In the genomic region with DNA sequence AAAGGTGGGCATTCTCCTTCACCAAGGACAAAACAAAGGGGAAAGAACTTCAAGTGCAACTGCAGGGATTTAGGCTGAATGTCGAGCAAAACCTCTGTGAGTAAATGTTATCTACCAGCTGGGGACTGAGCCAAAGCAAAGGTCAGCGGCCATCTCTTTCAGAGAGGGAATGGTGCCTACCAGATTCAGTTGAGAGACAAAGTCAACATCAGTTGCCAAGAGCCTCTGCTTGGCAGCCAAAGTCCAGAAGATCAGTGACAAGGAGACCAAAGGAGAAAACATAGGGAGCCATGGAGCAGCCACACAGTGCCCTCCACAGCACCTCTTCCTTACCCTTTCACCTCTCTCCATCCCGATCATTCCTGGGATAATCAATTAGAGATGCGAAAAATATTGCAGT, we compare ENCODE assay signal across 1 cellular context.
TF ChIP-seq lines count a peak whose summit lies in the region.

No MANE protein-coding gene starts in this region.

TF ChIP-seq in HepG2, 621 proteins besides CTCF, POLR2A, EP300 and RAD21 (continued from another document and continues in another):
- TF ChIP-seq REPIN1 (CRISPR knock-in tag; IDR thresholded peaks at IDR 0.05; ENCODE audit: borderline replicate concordance, low read depth), result no peak
- TF ChIP-seq HOXD1 (CRISPR knock-in tag; IDR thresholded peaks at IDR 0.05), result no peak
- TF ChIP-seq ZSCAN21 (CRISPR knock-in tag; IDR thresholded peaks at IDR 0.05; ENCODE audit: borderline replicate concordance), result no peak
- TF ChIP-seq ZNF777 (CRISPR knock-in tag; IDR thresholded peaks at IDR 0.05), result no peak
- TF ChIP-seq SMAD3 (CRISPR knock-in tag; IDR thresholded peaks at IDR 0.05), result no peak
- no peak for TF ChIP-seq SIN3A (IDR thresholded peaks at IDR 0.05; ENCODE audit: borderline replicate concordance, low read depth, low read length)
- peak; percentile 32; the same call in 1 of the 2 replicates for TF ChIP-seq TCF7 (IDR thresholded peaks at IDR 0.05; ENCODE audit: low read depth)
- no peak for TF ChIP-seq SP1 (IDR thresholded peaks at IDR 0.05)
- no peak for TF ChIP-seq SP1 (CRISPR knock-in tag; IDR thresholded peaks at IDR 0.05)
- TF ChIP-seq, protein P1, sequence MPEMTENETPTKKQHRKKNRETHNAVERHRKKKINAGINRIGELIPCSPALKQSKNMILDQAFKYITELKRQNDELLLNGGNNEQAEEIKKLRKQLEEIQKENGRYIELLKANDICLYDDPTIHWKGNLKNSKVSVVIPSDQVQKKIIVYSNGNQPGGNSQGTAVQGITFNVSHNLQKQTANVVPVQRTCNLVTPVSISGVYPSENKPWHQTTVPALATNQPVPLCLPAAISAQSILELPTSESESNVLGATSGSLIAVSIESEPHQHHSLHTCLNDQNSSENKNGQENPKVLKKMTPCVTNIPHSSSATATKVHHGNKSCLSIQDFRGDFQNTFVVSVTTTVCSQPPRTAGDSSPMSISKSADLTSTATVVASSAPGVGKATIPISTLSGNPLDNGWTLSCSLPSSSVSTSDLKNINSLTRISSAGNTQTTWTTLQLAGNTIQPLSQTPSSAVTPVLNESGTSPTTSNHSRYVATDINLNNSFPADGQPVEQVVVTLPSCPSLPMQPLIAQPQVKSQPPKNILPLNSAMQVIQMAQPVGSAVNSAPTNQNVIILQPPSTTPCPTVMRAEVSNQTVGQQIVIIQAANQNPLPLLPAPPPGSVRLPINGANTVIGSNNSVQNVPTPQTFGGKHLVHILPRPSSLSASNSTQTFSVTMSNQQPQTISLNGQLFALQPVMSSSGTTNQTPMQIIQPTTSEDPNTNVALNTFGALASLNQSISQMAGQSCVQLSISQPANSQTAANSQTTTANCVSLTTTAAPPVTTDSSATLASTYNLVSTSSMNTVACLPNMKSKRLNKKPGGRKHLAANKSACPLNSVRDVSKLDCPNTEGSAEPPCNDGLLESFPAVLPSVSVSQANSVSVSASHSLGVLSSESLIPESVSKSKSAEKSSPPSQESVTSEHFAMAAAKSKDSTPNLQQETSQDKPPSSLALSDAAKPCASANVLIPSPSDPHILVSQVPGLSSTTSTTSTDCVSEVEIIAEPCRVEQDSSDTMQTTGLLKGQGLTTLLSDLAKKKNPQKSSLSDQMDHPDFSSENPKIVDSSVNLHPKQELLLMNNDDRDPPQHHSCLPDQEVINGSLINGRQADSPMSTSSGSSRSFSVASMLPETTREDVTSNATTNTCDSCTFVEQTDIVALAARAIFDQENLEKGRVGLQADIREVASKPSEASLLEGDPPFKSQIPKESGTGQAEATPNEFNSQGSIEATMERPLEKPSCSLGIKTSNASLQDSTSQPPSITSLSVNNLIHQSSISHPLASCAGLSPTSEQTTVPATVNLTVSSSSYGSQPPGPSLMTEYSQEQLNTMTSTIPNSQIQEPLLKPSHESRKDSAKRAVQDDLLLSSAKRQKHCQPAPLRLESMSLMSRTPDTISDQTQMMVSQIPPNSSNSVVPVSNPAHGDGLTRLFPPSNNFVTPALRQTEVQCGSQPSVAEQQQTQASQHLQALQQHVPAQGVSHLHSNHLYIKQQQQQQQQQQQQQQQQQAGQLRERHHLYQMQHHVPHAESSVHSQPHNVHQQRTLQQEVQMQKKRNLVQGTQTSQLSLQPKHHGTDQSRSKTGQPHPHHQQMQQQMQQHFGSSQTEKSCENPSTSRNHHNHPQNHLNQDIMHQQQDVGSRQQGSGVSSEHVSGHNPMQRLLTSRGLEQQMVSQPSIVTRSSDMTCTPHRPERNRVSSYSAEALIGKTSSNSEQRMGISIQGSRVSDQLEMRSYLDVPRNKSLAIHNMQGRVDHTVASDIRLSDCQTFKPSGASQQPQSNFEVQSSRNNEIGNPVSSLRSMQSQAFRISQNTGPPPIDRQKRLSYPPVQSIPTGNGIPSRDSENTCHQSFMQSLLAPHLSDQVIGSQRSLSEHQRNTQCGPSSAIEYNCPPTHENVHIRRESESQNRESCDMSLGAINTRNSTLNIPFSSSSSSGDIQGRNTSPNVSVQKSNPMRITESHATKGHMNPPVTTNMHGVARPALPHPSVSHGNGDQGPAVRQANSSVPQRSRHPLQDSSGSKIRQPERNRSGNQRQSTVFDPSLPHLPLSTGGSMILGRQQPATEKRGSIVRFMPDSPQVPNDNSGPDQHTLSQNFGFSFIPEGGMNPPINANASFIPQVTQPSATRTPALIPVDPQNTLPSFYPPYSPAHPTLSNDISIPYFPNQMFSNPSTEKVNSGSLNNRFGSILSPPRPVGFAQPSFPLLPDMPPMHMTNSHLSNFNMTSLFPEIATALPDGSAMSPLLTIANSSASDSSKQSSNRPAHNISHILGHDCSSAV (CRISPR knock-in tag; IDR thresholded peaks at IDR 0.05; ENCODE audit: borderline replicate concordance), result no peak
- no peak for TF ChIP-seq ETV6 (CRISPR knock-in tag; conservative IDR thresholded peaks at IDR 0.05)
- TF ChIP-seq MXD4 (CRISPR knock-in tag; IDR thresholded peaks at IDR 0.05), result no peak
- TF ChIP-seq NFKBIZ (CRISPR knock-in tag; IDR thresholded peaks at IDR 0.05), result no peak
- TF ChIP-seq ZNF432 (CRISPR knock-in tag; IDR thresholded peaks at IDR 0.05; ENCODE audit: borderline replicate concordance), result no peak
- no peak for TF ChIP-seq ISX (CRISPR knock-in tag; conservative IDR thresholded peaks at IDR 0.05)
- no peak for TF ChIP-seq SNAPC2 (CRISPR knock-in tag; IDR thresholded peaks at IDR 0.05)
- TF ChIP-seq, protein P2, sequence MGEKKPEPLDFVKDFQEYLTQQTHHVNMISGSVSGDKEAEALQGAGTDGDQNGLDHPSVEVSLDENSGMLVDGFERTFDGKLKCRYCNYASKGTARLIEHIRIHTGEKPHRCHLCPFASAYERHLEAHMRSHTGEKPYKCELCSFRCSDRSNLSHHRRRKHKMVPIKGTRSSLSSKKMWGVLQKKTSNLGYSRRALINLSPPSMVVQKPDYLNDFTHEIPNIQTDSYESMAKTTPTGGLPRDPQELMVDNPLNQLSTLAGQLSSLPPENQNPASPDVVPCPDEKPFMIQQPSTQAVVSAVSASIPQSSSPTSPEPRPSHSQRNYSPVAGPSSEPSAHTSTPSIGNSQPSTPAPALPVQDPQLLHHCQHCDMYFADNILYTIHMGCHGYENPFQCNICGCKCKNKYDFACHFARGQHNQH (CRISPR knock-in tag; IDR thresholded peaks at IDR 0.05), result peak; percentile 42; the same call in 1 of the 2 replicates
- TF ChIP-seq, protein P3, sequence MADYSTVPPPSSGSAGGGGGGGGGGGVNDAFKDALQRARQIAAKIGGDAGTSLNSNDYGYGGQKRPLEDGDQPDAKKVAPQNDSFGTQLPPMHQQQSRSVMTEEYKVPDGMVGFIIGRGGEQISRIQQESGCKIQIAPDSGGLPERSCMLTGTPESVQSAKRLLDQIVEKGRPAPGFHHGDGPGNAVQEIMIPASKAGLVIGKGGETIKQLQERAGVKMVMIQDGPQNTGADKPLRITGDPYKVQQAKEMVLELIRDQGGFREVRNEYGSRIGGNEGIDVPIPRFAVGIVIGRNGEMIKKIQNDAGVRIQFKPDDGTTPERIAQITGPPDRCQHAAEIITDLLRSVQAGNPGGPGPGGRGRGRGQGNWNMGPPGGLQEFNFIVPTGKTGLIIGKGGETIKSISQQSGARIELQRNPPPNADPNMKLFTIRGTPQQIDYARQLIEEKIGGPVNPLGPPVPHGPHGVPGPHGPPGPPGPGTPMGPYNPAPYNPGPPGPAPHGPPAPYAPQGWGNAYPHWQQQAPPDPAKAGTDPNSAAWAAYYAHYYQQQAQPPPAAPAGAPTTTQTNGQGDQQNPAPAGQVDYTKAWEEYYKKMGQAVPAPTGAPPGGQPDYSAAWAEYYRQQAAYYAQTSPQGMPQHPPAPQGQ (CRISPR knock-in tag; IDR thresholded peaks at IDR 0.05; ENCODE audit: borderline replicate concordance), result no peak
- TF ChIP-seq, protein P4, sequence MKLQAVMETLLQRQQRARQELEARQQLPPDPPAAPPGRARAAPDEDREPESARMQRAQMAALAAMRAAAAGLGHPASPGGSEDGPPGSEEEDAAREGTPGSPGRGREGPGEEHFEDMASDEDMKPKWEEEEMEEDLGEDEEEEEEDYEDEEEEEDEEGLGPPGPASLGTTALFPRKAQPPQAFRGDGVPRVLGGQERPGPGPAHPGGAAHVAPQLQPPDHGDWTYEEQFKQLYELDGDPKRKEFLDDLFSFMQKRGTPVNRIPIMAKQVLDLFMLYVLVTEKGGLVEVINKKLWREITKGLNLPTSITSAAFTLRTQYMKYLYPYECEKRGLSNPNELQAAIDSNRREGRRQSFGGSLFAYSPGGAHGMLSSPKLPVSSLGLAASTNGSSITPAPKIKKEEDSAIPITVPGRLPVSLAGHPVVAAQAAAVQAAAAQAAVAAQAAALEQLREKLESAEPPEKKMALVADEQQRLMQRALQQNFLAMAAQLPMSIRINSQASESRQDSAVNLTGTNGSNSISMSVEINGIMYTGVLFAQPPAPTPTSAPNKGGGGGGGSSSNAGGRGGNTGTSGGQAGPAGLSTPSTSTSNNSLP (IDR thresholded peaks at IDR 0.05; ENCODE audit: low read depth, low read length), result no peak
- TF ChIP-seq GTF2F1 (IDR thresholded peaks at IDR 0.05; ENCODE audit: low read length), result no peak
- no peak for TF ChIP-seq TAF1 (CRISPR knock-in tag; IDR thresholded peaks at IDR 0.05)
- TF ChIP-seq REXO4 (CRISPR knock-in tag; IDR thresholded peaks at IDR 0.05; ENCODE audit: borderline replicate concordance), result no peak
- TF ChIP-seq TBX2 (CRISPR knock-in tag; IDR thresholded peaks at IDR 0.05; ENCODE audit: borderline replicate concordance), result 0 out of 2 replicates have a peak, but pooled peaks have one; percentile 16
- TF ChIP-seq FLYWCH1 (CRISPR knock-in tag; IDR thresholded peaks at IDR 0.05), result no peak
- TF ChIP-seq MIXL1 (CRISPR knock-in tag; IDR thresholded peaks at IDR 0.05), result no peak
- TF ChIP-seq, protein P5, sequence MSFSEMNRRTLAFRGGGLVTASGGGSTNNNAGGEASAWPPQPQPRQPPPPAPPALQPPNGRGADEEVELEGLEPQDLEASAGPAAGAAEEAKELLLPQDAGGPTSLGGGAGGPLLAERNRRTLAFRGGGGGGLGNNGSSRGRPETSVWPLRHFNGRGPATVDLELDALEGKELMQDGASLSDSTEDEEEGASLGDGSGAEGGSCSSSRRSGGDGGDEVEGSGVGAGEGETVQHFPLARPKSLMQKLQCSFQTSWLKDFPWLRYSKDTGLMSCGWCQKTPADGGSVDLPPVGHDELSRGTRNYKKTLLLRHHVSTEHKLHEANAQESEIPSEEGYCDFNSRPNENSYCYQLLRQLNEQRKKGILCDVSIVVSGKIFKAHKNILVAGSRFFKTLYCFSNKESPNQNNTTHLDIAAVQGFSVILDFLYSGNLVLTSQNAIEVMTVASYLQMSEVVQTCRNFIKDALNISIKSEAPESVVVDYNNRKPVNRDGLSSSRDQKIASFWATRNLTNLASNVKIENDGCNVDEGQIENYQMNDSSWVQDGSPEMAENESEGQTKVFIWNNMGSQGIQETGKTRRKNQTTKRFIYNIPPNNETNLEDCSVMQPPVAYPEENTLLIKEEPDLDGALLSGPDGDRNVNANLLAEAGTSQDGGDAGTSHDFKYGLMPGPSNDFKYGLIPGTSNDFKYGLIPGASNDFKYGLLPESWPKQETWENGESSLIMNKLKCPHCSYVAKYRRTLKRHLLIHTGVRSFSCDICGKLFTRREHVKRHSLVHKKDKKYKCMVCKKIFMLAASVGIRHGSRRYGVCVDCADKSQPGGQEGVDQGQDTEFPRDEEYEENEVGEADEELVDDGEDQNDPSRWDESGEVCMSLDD (CRISPR knock-in tag; IDR thresholded peaks at IDR 0.05; ENCODE audit: borderline replicate concordance), result no peak
- no peak for TF ChIP-seq ZFP1 (CRISPR knock-in tag; IDR thresholded peaks at IDR 0.05)
- TF ChIP-seq, protein P6, sequence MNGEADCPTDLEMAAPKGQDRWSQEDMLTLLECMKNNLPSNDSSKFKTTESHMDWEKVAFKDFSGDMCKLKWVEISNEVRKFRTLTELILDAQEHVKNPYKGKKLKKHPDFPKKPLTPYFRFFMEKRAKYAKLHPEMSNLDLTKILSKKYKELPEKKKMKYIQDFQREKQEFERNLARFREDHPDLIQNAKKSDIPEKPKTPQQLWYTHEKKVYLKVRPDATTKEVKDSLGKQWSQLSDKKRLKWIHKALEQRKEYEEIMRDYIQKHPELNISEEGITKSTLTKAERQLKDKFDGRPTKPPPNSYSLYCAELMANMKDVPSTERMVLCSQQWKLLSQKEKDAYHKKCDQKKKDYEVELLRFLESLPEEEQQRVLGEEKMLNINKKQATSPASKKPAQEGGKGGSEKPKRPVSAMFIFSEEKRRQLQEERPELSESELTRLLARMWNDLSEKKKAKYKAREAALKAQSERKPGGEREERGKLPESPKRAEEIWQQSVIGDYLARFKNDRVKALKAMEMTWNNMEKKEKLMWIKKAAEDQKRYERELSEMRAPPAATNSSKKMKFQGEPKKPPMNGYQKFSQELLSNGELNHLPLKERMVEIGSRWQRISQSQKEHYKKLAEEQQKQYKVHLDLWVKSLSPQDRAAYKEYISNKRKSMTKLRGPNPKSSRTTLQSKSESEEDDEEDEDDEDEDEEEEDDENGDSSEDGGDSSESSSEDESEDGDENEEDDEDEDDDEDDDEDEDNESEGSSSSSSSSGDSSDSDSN (CRISPR knock-in tag; IDR thresholded peaks at IDR 0.05), result no peak
- TF ChIP-seq TARDBP (CRISPR knock-in tag; IDR thresholded peaks at IDR 0.05), result peak; percentile 54; the same call in 1 of the 2 replicates
- TF ChIP-seq ZNF878 (CRISPR knock-in tag; IDR thresholded peaks at IDR 0.05), result no peak
- TF ChIP-seq IRX3 (CRISPR knock-in tag; IDR thresholded peaks at IDR 0.05; ENCODE audit: borderline replicate concordance, low read depth), result no peak
- no peak for TF ChIP-seq DNMT3B (CRISPR knock-in tag; conservative IDR thresholded peaks at IDR 0.05)
- TF ChIP-seq SCMH1 (CRISPR knock-in tag; IDR thresholded peaks at IDR 0.05; ENCODE audit: borderline replicate concordance), result no peak
- no peak for TF ChIP-seq MATR3 (CRISPR knock-in tag; IDR thresholded peaks at IDR 0.05)
- no peak for TF ChIP-seq JDP2 (CRISPR knock-in tag; IDR thresholded peaks at IDR 0.05; ENCODE audit: borderline replicate concordance)
